In genomic region chr14:105065280-105066228, GRCh38 we compare ENCODE assay signal across 8 cellular contexts. TPM values are rescaled to one million over a fixed set of nuclear protein-coding genes. Genes with fewer than 3 reads are reported as not detected.
DNase-seq lines count a peak whose midpoint lies in the region; ATAC-seq and TF ChIP-seq lines count a peak whose summit lies in the region.

Gene GPR132 (minus strand): TSS chr14:105065430. CDS start chr14:105055420, 10,010 bp downstream.

- TF ChIP-seq POLR2A in GM19193 (IDR thresholded peaks at IDR 0.05; ENCODE audit: extremely low read depth, insufficient read depth, insufficient read length), result peak; percentile 98

- no peaks in the 10 kb centered on the region for H3K36me3 ChIP-seq in colonic mucosa
- H3K36me3 ChIP-seq in osteoblast (ENCODE audit: insufficient read depth, low read length), result no peaks in the 10 kb centered on the region

- H3K27ac Mint-ChIP-seq in activated B cell treated with CpG ODN at 0.5 μM for 24 hours (peak within 1 kb of the TSS; percentile 89), type B pancreatic cell (peak within 1 kb of the TSS; percentile 39)

- peaks cover 10% of the 10 kb centered on the region for H3K36me3 Mint-ChIP-seq in activated B cell treated with CpG ODN at 0.5 μM for 24 hours (ENCODE audit: low read depth)
- H3K36me3 Mint-ChIP-seq in type B pancreatic cell, result no peaks in the 10 kb centered on the region

- no peak for TF ChIP-seq CTCF in activated B cell treated with CpG ODN at 0.5 μM for 24 hours (IDR thresholded peaks at IDR 0.05)
- TF ChIP-seq CTCF in colonic mucosa (IDR thresholded peaks at IDR 0.05), result no peak
- no peak for TF ChIP-seq CTCF in osteoblast (IDR thresholded peaks at IDR 0.05; ENCODE audit: extremely low read depth, low read depth, low read length)
- no peak for TF ChIP-seq CTCF in type B pancreatic cell (conservative IDR thresholded peaks at IDR 0.05)

- H2AFZ ChIP-seq in osteoblast (ENCODE audit: low read length), result no peak within 1 kb of the TSS

- H3K9me3 Mint-ChIP-seq in activated B cell treated with CpG ODN at 0.5 μM for 24 hours, result no peaks in the 10 kb centered on the region
- H3K9me3 Mint-ChIP-seq in type B pancreatic cell, result no peaks in the 10 kb centered on the region

- no peaks in the 10 kb centered on the region for H3K27me3 ChIP-seq in colonic mucosa
- H3K27me3 ChIP-seq in osteoblast (ENCODE audit: insufficient read depth, low read length), result no peaks in the 10 kb centered on the region

- H3K9ac ChIP-seq in colonic mucosa (ENCODE audit: low read depth in 2 of 2, low read length in 2 of 2), result peak within 1 kb of the TSS; percentile 8 to 50

- H3K4me1 ChIP-seq in colonic mucosa (no peaks in the 10 kb centered on the region), osteoblast (ENCODE audit: insufficient read depth, low read length) (peaks cover 6% of the 10 kb centered on the region)

- peak within 1 kb of the TSS; percentile 90 for H3K4me3 Mint-ChIP-seq in activated B cell treated with CpG ODN at 0.5 μM for 24 hours
- H3K4me3 Mint-ChIP-seq in type B pancreatic cell, result no peak within 1 kb of the TSS

- intact Hi-C loops in activated B cell treated with CpG ODN at 0.5 μM for 24 hours (cut with micrococcal nuclease) (loop anchor here (1.0 to 2.0 kb wide), 4 partner anchors 21 to 426 kb away; partner anchors contain the start of genes CDCA4 and TEDC1), colonic mucosa (cut with DNase I) (no loop called here)

- no peak within 1 kb of the TSS for H3K4me2 ChIP-seq in osteoblast (ENCODE audit: insufficient read depth, low read length)

- POLR2A ChIA-PET in activated B cell treated with CpG ODN at 0.5 μM for 24 hours (lab: Charles Lee), result interaction anchor here (0.6 to 4.4 kb wide), 18 partner anchors 10 to 517 kb away, joined by 3 to 38 read pairs (median 4); partner anchors contain the start of genes BRF1, CDCA4, CLBA1 and PLD4

- H3K4me3 ChIP-seq in colonic mucosa, result peak within 1 kb of the TSS; percentile 23
- H3K4me3 ChIP-seq in osteoblast (ENCODE audit: insufficient read depth, low read length), result no peak within 1 kb of the TSS

- DNase-seq in activated B cell treated with CpG ODN at 0.5 μM for 24 hours (peak; percentile 66), colonic mucosa (peak; percentile 46), osteoblast (ENCODE audit: insufficient read length, low spot score, missing footprints) (peak; percentile 86), type B pancreatic cell (ENCODE audit: extremely low spot score, unreplicated experiment) (no peak), NCI-H2227 (lab: John Stamatoyannopoulos, UW; ENCODE audit: unreplicated experiment) (no peak), DMS153 treated with DMSO at 0.1 percent for 48 hours (lab: John Stamatoyannopoulos, UW; ENCODE audit: unreplicated experiment) (no peak)

- no peaks in the 10 kb centered on the region for H3K9me3 ChIP-seq in colonic mucosa
- no peaks in the 10 kb centered on the region for H3K9me3 ChIP-seq in osteoblast (ENCODE audit: low read depth, low read length)

- CTCF ChIA-PET in activated B cell treated with CpG ODN at 0.5 μM for 24 hours (lab: Charles Lee), result interaction anchor here (0.7 to 1.8 kb wide), 7 partner anchors 16 to 424 kb away, joined by 3 to 17 read pairs (median 4); no protein-coding TSS in a partner anchor

- H3K27ac ChIP-seq in colonic mucosa, result peak within 1 kb of the TSS; percentile 65
- H3K27ac ChIP-seq in osteoblast (ENCODE audit: low read depth, low read length), result no peak within 1 kb of the TSS

- no peaks in the 10 kb centered on the region for H3K79me2 ChIP-seq in osteoblast (ENCODE audit: insufficient read depth, low read length)

- peaks cover 88% of the 10 kb centered on the region for H3K4me1 Mint-ChIP-seq in activated B cell treated with CpG ODN at 0.5 μM for 24 hours
- H3K4me1 Mint-ChIP-seq in type B pancreatic cell (ENCODE audit: unreplicated experiment), result no peaks in the 10 kb centered on the region

- no peaks in the 10 kb centered on the region for H4K20me1 ChIP-seq in osteoblast (ENCODE audit: insufficient read depth, low read length)

- ATAC-seq in HG03439 (IDR thresholded peaks at IDR 0.05; ENCODE audit: unreplicated experiment) (peak; percentile 39), activated B cell treated with CpG ODN at 0.5 μM for 24 hours (ENCODE audit: low read depth) (peak; percentile 73)

- H3K27me3 Mint-ChIP-seq in activated B cell treated with CpG ODN at 0.5 μM for 24 hours (no peaks in the 10 kb centered on the region), type B pancreatic cell (no peaks in the 10 kb centered on the region)

RNA-seq across cellular contexts. Expression of gene GPR132, which starts in this region (rescaled TPM):
- total RNA-seq in activated B cell treated with CpG ODN at 0.5 μM for 24 hours, result 43.4 and 48.5 TPM in 2 replicates
- total RNA-seq in colonic mucosa, result 1 to 10 TPM; 1.0 TPM
- under 0.01 TPM in 2 replicates for total RNA-seq in osteoblast
- 0.24 and 0.33 TPM in 2 replicates for total RNA-seq in type B pancreatic cell (ENCODE audit: low replicate concordance)

Comparison
In these comparisons a context has a peak if more than half of its experiments do, and no peak if none do; other contexts are left out.
1. RNA of gene GPR132 (total RNA-seq): 43.4 to 48.5 TPM in activated B cell treated with CpG ODN at 0.5 μM for 24 hours; 1.0 TPM in colonic mucosa, 0.24 to 0.33 TPM in type B pancreatic cell and under 0.01 TPM in osteoblast; every median in the first group is over 10 times any median in the second.
2. Peak in DNase-seq in osteoblast; RNA of the gene not detected or under 1 TPM.
3. DNase-seq: peak in activated B cell treated with CpG ODN at 0.5 μM for 24 hours (single experiment) and colonic mucosa (single experiment); none in type B pancreatic cell (single experiment), NCI-H2227 (single experiment) and DMS153 treated with DMSO at 0.1 percent for 48 hours (single experiment).